In genomic region chr16:77307764-77308561, GRCh38 we compare ENCODE assay signal across 10 cellular contexts.
DNase-seq lines count a peak whose midpoint lies in the region; ATAC-seq, FAIRE-seq and TF ChIP-seq lines count a peak whose summit lies in the region.
"Had no signal": no experiment of that assay in that cellular context is flagged by ENCODE, and none has a peak within 500 bp of the region (broad histone marks: within the 10 kb centered on the region; RNA-seq: fewer than 3 reads in every experiment).

No MANE protein-coding gene starts in this region.

- no peak for TF ChIP-seq CTCF in kidney epithelial cell (IDR thresholded peaks at IDR 0.05; ENCODE audit: insufficient read depth, low read length, poor library complexity, severe bottlenecking)

- peak; percentile 96 for FAIRE-seq in H54 (lab: Jason Lieb, UNC)

- no peaks in the 10 kb centered on the region for H3K27me3 ChIP-seq in kidney epithelial cell (ENCODE audit: control insufficient read depth, insufficient read depth, low read length)

- ATAC-seq in GM19023 (IDR thresholded peaks at IDR 0.05; ENCODE audit: unreplicated experiment) (no peak), HG03139 (IDR thresholded peaks at IDR 0.05; ENCODE audit: unreplicated experiment) (no peak)
- ATAC-seq: naive thymus-derived CD8-positive, alpha-beta T cell had no signal

- H3K36me3 ChIP-seq in kidney epithelial cell (ENCODE audit: control insufficient read depth, insufficient read depth, low read length), result no peaks in the 10 kb centered on the region

- no peak overlapping the region for H3K4me3 ChIP-seq in kidney epithelial cell (ENCODE audit: low read depth, low read length)

- DNase-seq in COLO668 (lab: John Stamatoyannopoulos, UW; ENCODE audit: unreplicated experiment) (peak; percentile 23), H54 (ENCODE audit: insufficient read length, low spot score) (no peak), kidney epithelial cell (ENCODE audit: low read depth) (peak; percentile 86), cerebellum (ENCODE audit: low spot score) (no peak), C1 segment of cervical spinal cord (lab: John Stamatoyannopoulos, UW) (no peak)
- DNase-seq in activated T-cell treated with anti-CD3 and anti-CD28 coated beads, Interleukin-2, amount 50 U/mL, for 48 hours, result peak; percentile 38 to 47
- DNase-seq: naive thymus-derived CD8-positive, alpha-beta T cell; NCI-H2081 had no signal

- TF ChIP-seq POLR2A in H54 (IDR thresholded peaks at IDR 0.05; ENCODE audit: low read depth, low read length), result no peak

Comparison
In these comparisons a context has a peak if more than half of its experiments do, and no peak if none do; other contexts are left out.
1. DNase-seq: peak in COLO668 (single experiment), activated T-cell treated with anti-CD3 and anti-CD28 coated beads, Interleukin-2, amount 50 U/mL, for 48 hours (2 of 2) and kidney epithelial cell (single experiment); none in H54 (single experiment), cerebellum (single experiment) and C1 segment of cervical spinal cord (0 of 14).